ENCODE assay signal across 30 cellular contexts in genomic region chr9:19618816-19619215, GRCh38.
DNase-seq lines count a peak whose midpoint lies in the region; ATAC-seq and TF ChIP-seq lines count a peak whose summit lies in the region.
"Had no signal": no experiment of that assay in that cellular context is flagged by ENCODE, and none has a peak within 500 bp of the region (broad histone marks: within the 10 kb centered on the region; RNA-seq: fewer than 3 reads in every experiment).

No MANE protein-coding gene starts in this region.

- H3K27ac ChIP-seq in dorsolateral prefrontal cortex, result peak overlapping the region; percentile 82 to 100 (median 96)
- H3K27ac ChIP-seq: pancreas, thoracic aorta, uterus had no signal

- no peaks in the 10 kb centered on the region for H3K9me3 Mint-ChIP-seq in activated naive CD8-positive, alpha-beta T cell treated with anti-CD3 and anti-CD28 coated beads, Interleukin-2, amount 50 U/mL, for 24 hours
- H3K9me3 Mint-ChIP-seq in activated naive CD8-positive, alpha-beta T cell treated with anti-CD3 and anti-CD28 coated beads for 36 hours, result no peaks in the 10 kb centered on the region
- H3K9me3 Mint-ChIP-seq: activated CD4-positive, alpha-beta T cell treated with anti-CD3 and anti-CD28 coated beads, Interleukin-2, amount 10 ng/mL, durations not matched to agents 7 days and 5 days; CD4-positive, alpha-beta T cell; GM23338; nephron; WTC11 had no signal

- DNase-seq in C1 segment of cervical spinal cord (lab: John Stamatoyannopoulos, UW), result peak in 11 of 14 donors; percentile 17 to 78 (median 43)
- peak; percentile 40 for DNase-seq in NCI-H748 treated with DMSO at 0.1 percent for 48 hours (lab: John Stamatoyannopoulos, UW)
- peak in 4 of 10 donors; percentile 46 to 81 (median 67) for DNase-seq in dorsolateral prefrontal cortex
- peak; percentile 88 for DNase-seq in midbrain (lab: John Stamatoyannopoulos, UW)
- no peak for DNase-seq in activated naive CD8-positive, alpha-beta T cell treated with anti-CD3 and anti-CD28 coated beads, Interleukin-2, amount 50 U/mL, for 24 hours
- DNase-seq in activated naive CD8-positive, alpha-beta T cell treated with anti-CD3 and anti-CD28 coated beads for 36 hours, result no peak
- DNase-seq in DMS53 (lab: John Stamatoyannopoulos, UW), result no peak
- DNase-seq: activated CD4-positive, alpha-beta T cell treated with anti-CD3 and anti-CD28 coated beads, Interleukin-2, amount 10 ng/mL, durations not matched to agents 7 days and 5 days; activated effector memory CD4-positive, alpha-beta T cell treated with Interleukin-2 at 50 U/mL for 16 hours; activated T-cell treated with anti-CD3 and anti-CD28 coated beads, Interleukin-2, amount 50 U/mL, for 1 hour; CD4-positive, alpha-beta T cell; dermis blood vessel endothelial cell; foreskin fibroblast; left colon; NCI-H1694 treated with DMSO at 0.1 percent for 48 hours; NCI-H526 treated with DMSO at 0.1 percent for 48 hours; pancreas; SIG-M5; small intestine; stimulated activated naive CD4-positive, alpha-beta T cell; SW 1271 had no signal

- peak overlapping the region in 5 of 59 donors; percentile 1 to 20 (median 15) for H3K4me3 ChIP-seq in dorsolateral prefrontal cortex
- H3K4me3 ChIP-seq: GM23338, pancreas, thoracic aorta, uterus had no signal

- H3K4me3 Mint-ChIP-seq in activated naive CD8-positive, alpha-beta T cell treated with anti-CD3 and anti-CD28 coated beads, Interleukin-2, amount 50 U/mL, for 24 hours, result no peak overlapping the region
- no peak overlapping the region for H3K4me3 Mint-ChIP-seq in activated naive CD8-positive, alpha-beta T cell treated with anti-CD3 and anti-CD28 coated beads for 36 hours
- H3K4me3 Mint-ChIP-seq: activated CD4-positive, alpha-beta T cell treated with anti-CD3 and anti-CD28 coated beads, Interleukin-2, amount 10 ng/mL, durations not matched to agents 7 days and 5 days; activated naive CD8-positive, alpha-beta T cell; CD4-positive, alpha-beta T cell; GM23338; IgD-negative memory B cell; nephron; WTC11 had no signal

- ATAC-seq in HG03045 (IDR thresholded peaks at IDR 0.05; ENCODE audit: unreplicated experiment), result no peak
- ATAC-seq in activated naive CD8-positive, alpha-beta T cell treated with anti-CD3 and anti-CD28 coated beads, Interleukin-2, amount 50 U/mL, for 24 hours, result no peak
- ATAC-seq: esophagus mucosa, GM23338, left colon, pancreas, WTC11 had no signal

- H3K4me1 Mint-ChIP-seq in activated naive CD8-positive, alpha-beta T cell treated with anti-CD3 and anti-CD28 coated beads, Interleukin-2, amount 50 U/mL, for 24 hours, result no peaks in the 10 kb centered on the region
- H3K4me1 Mint-ChIP-seq in activated naive CD8-positive, alpha-beta T cell treated with anti-CD3 and anti-CD28 coated beads for 36 hours, result no peaks in the 10 kb centered on the region
- H3K4me1 Mint-ChIP-seq: activated CD4-positive, alpha-beta T cell treated with anti-CD3 and anti-CD28 coated beads, Interleukin-2, amount 10 ng/mL, durations not matched to agents 7 days and 5 days; IgD-negative memory B cell; nephron had no signal

- intact Hi-C loops in dorsolateral prefrontal cortex (cut with DNase I), result loop anchor here in 1 of 2 donors (2.0 kb wide), 1 partner anchor 126 kb away; no protein-coding TSS in a partner anchor

- no peaks in the 10 kb centered on the region for H3K27me3 ChIP-seq in dorsolateral prefrontal cortex
- H3K27me3 ChIP-seq: pancreas, uterus had no signal

- peak in 2 of 56 donors; percentile 5 to 15 for TF ChIP-seq CTCF in dorsolateral prefrontal cortex (IDR thresholded peaks at IDR 0.05 in 54 of 56, conservative IDR thresholded peaks at IDR 0.05 in 2 of 56; ENCODE audit: low read depth in 1 of 56, partially characterized antibody in 56 of 56)

- H3K36me3 Mint-ChIP-seq in activated naive CD8-positive, alpha-beta T cell treated with anti-CD3 and anti-CD28 coated beads, Interleukin-2, amount 50 U/mL, for 24 hours (ENCODE audit: low read depth), result no peaks in the 10 kb centered on the region
- no peaks in the 10 kb centered on the region for H3K36me3 Mint-ChIP-seq in activated naive CD8-positive, alpha-beta T cell treated with anti-CD3 and anti-CD28 coated beads for 36 hours
- H3K36me3 Mint-ChIP-seq: activated naive CD8-positive, alpha-beta T cell; IgD-negative memory B cell had no signal

- no peak overlapping the region for H3K27ac Mint-ChIP-seq in activated naive CD8-positive, alpha-beta T cell treated with anti-CD3 and anti-CD28 coated beads, Interleukin-2, amount 50 U/mL, for 24 hours
- no peak overlapping the region for H3K27ac Mint-ChIP-seq in activated naive CD8-positive, alpha-beta T cell treated with anti-CD3 and anti-CD28 coated beads for 36 hours
- H3K27ac Mint-ChIP-seq: activated CD4-positive, alpha-beta T cell treated with anti-CD3 and anti-CD28 coated beads, Interleukin-2, amount 10 ng/mL, durations not matched to agents 7 days and 5 days; activated naive CD8-positive, alpha-beta T cell; CD4-positive, alpha-beta T cell; GM23338; IgD-negative memory B cell; nephron; WTC11 had no signal

- H3K27me3 Mint-ChIP-seq in activated naive CD8-positive, alpha-beta T cell treated with anti-CD3 and anti-CD28 coated beads, Interleukin-2, amount 50 U/mL, for 24 hours, result peaks cover 25% of the 10 kb centered on the region
- peaks cover 11% of the 10 kb centered on the region for H3K27me3 Mint-ChIP-seq in activated naive CD8-positive, alpha-beta T cell treated with anti-CD3 and anti-CD28 coated beads for 36 hours

Comparison
In these comparisons a context has a peak if more than half of its experiments do, and no peak if none do; other contexts are left out.
1. DNase-seq: peak in C1 segment of cervical spinal cord (11 of 14), NCI-H748 treated with DMSO at 0.1 percent for 48 hours (single experiment) and midbrain (single experiment); none in activated naive CD8-positive, alpha-beta T cell treated with anti-CD3 and anti-CD28 coated beads, Interleukin-2, amount 50 U/mL, for 24 hours (single experiment), activated naive CD8-positive, alpha-beta T cell treated with anti-CD3 and anti-CD28 coated beads for 36 hours (single experiment) and DMS53 (single experiment).